In the genomic region with DNA sequence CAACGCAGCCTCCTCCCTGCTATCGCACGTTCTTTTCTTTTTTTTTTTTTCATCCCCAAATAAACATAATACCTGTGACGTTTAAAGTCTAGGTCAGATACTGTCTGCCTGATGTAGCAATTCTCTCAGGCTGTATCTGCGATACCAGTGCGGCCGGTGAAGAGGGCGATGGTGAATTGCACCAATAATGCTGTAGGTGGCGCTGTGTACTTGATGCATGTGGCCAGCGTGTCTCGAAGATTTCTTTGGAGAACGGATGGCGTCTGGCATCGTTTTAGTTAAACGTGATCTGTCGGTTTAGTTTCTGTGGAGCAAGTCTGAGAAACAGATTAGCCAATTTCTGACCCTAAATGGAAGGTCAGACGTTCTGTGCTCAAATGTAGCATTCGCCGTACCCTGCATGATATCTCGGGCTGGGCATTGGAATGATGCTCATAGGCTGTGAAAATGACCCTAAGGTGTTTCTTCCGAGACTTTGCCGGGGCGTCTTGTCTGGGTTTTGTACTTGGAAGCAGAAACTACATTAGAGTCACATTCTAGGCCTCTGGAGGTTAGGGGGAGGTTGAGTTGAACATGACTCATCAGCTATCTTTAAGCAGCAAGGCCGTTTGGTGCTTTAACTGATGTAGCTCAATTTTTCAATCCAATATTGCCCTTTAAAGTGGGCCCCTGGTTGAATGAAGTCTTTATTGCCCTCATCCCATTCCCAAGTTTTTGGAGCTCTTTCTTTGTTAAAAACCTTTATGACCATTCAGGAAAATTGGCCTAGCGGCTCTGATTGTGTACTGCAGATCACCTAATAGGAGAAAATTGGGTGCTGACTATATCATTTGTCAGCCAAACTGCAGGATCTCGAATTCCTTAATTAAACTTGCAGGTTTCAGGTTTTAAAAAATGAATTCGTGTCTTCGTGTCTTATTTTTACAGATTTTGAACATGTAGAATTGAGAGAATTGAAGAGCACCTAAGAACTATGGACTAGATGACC, we compare ENCODE assay signal across 8 cellular contexts.
DNase-seq lines count a peak whose midpoint lies in the region; ATAC-seq and TF ChIP-seq lines count a peak whose summit lies in the region.

No MANE protein-coding gene starts in this region.

- TF ChIP-seq POLR2A in esophagus squamous epithelium (IDR thresholded peaks at IDR 0.05), result no peak

- peak; percentile 95 for TF ChIP-seq CTCF in activated CD8-positive, alpha-beta T cell treated with anti-CD3 and anti-CD28 coated beads for 36 hours (IDR thresholded peaks at IDR 0.05)
- TF ChIP-seq CTCF in esophagus squamous epithelium (IDR thresholded peaks at IDR 0.05), result peak; percentile 39 to 79 (median 68)
- peak; percentile 81 for TF ChIP-seq CTCF in upper lobe of right lung (IDR thresholded peaks at IDR 0.05)

- H3K27me3 ChIP-seq in esophagus squamous epithelium (peaks cover 0 to 13% (median 0%) of the 10 kb centered on the region in 4 donors), upper lobe of right lung (peaks cover 11% of the 10 kb centered on the region)
- H3K27me3 ChIP-seq in naive thymus-derived CD4-positive, alpha-beta T cell (ENCODE audit: control insufficient read depth in 2 of 2, insufficient read depth in 2 of 2, low read length in 2 of 2), result peaks cover 0 to 5% of the 10 kb centered on the region in 2 donors

- H3K4me1 Mint-ChIP-seq in activated CD8-positive, alpha-beta T cell treated with anti-CD3 and anti-CD28 coated beads for 36 hours (ENCODE audit: low read depth), result peaks cover 5% of the 10 kb centered on the region
- H3K4me1 Mint-ChIP-seq in naive thymus-derived CD4-positive, alpha-beta T cell, result peaks cover 0 to 6% (median 5%) of the 10 kb centered on the region in 7 donors

- peaks cover 22% of the 10 kb centered on the region for H3K27me3 Mint-ChIP-seq in activated CD8-positive, alpha-beta T cell treated with anti-CD3 and anti-CD28 coated beads for 36 hours
- H3K27me3 Mint-ChIP-seq in naive thymus-derived CD4-positive, alpha-beta T cell, result peaks cover 18 to 37% (median 33%) of the 10 kb centered on the region in 5 donors

- H3K36me3 Mint-ChIP-seq in activated CD8-positive, alpha-beta T cell treated with anti-CD3 and anti-CD28 coated beads for 36 hours (ENCODE audit: low read depth), result no peaks in the 10 kb centered on the region
- H3K36me3 Mint-ChIP-seq in naive thymus-derived CD4-positive, alpha-beta T cell, result no peaks in the 10 kb centered on the region

- H3K4me3 Mint-ChIP-seq in activated CD8-positive, alpha-beta T cell treated with anti-CD3 and anti-CD28 coated beads for 36 hours, result no peak overlapping the region
- no peak overlapping the region for H3K4me3 Mint-ChIP-seq in naive thymus-derived CD4-positive, alpha-beta T cell

- POLR2A ChIA-PET in activated CD8-positive, alpha-beta T cell treated with anti-CD3 and anti-CD28 coated beads for 36 hours (lab: Charles Lee), result no interaction called here
- POLR2A ChIA-PET in naive thymus-derived CD4-positive, alpha-beta T cell (lab: Charles Lee), result no interaction called here

- H3K4me3 ChIP-seq in esophagus squamous epithelium (no peak overlapping the region), upper lobe of right lung (no peak overlapping the region)
- H3K4me3 ChIP-seq in naive thymus-derived CD4-positive, alpha-beta T cell (ENCODE audit: low read length), result no peak overlapping the region

- H3K9me3 ChIP-seq in esophagus squamous epithelium, result no peaks in the 10 kb centered on the region
- H3K9me3 ChIP-seq in naive thymus-derived CD4-positive, alpha-beta T cell (ENCODE audit: control insufficient read depth in 2 of 3, low read length in 3 of 3), result no peaks in the 10 kb centered on the region
- H3K9me3 ChIP-seq in upper lobe of right lung, result no peaks in the 10 kb centered on the region

- WGBS in esophagus squamous epithelium, 2 donors, result 35 to 37% methylated on average over 26 to 28 of the region's 28 CpGs

- intact Hi-C loops in activated CD8-positive, alpha-beta T cell treated with anti-CD3 and anti-CD28 coated beads for 36 hours (cut with micrococcal nuclease), result no loop called here
- intact Hi-C loops in esophagus squamous epithelium (cut with DNase I), result loop anchor here (10.0 kb wide), 1 partner anchor 80 kb away; no protein-coding TSS in a partner anchor
- intact Hi-C loops in naive thymus-derived CD4-positive, alpha-beta T cell (cut with micrococcal nuclease), result no loop called here
- intact Hi-C loops in upper lobe of right lung (cut with DNase I), result no loop called here

- DNase-seq in GDM1 (lab: John Stamatoyannopoulos, UW), result peak; percentile 32
- peak; percentile 40 for DNase-seq in NCI-H226
- peak; percentile 74 for DNase-seq in activated CD8-positive, alpha-beta T cell treated with anti-CD3 and anti-CD28 coated beads for 36 hours
- DNase-seq in esophagus squamous epithelium (lab: John Stamatoyannopoulos, UW), result no peak
- peak in 8 of 9 donors; percentile 10 to 40 (median 28) for DNase-seq in naive thymus-derived CD4-positive, alpha-beta T cell
- DNase-seq in upper lobe of right lung, result no peak

- ATAC-seq in HG02798 (IDR thresholded peaks at IDR 0.05; ENCODE audit: poor library complexity, unreplicated experiment) (peak; percentile 75), upper lobe of right lung (peak; percentile 90), HG03139 (IDR thresholded peaks at IDR 0.05; ENCODE audit: unreplicated experiment) (no peak)
- ATAC-seq in activated CD8-positive, alpha-beta T cell treated with anti-CD3 and anti-CD28 coated beads for 36 hours, result peak; percentile 70
- peak; percentile 60 for ATAC-seq in naive thymus-derived CD4-positive, alpha-beta T cell

- H3K27ac Mint-ChIP-seq in activated CD8-positive, alpha-beta T cell treated with anti-CD3 and anti-CD28 coated beads for 36 hours, result no peak overlapping the region
- no peak overlapping the region for H3K27ac Mint-ChIP-seq in naive thymus-derived CD4-positive, alpha-beta T cell

- H3K9me3 Mint-ChIP-seq in activated CD8-positive, alpha-beta T cell treated with anti-CD3 and anti-CD28 coated beads for 36 hours, result no peaks in the 10 kb centered on the region
- H3K9me3 Mint-ChIP-seq in naive thymus-derived CD4-positive, alpha-beta T cell, result no peaks in the 10 kb centered on the region

- no peak overlapping the region for H3K27ac ChIP-seq in esophagus squamous epithelium
- H3K27ac ChIP-seq in naive thymus-derived CD4-positive, alpha-beta T cell (ENCODE audit: low read depth, low read length), result no peak overlapping the region
- no peak overlapping the region for H3K27ac ChIP-seq in upper lobe of right lung

- no peaks in the 10 kb centered on the region for H3K36me3 ChIP-seq in esophagus squamous epithelium
- no peaks in the 10 kb centered on the region for H3K36me3 ChIP-seq in naive thymus-derived CD4-positive, alpha-beta T cell (ENCODE audit: control insufficient read depth in 2 of 3, insufficient read depth in 3 of 3, low read length in 3 of 3)
- no peaks in the 10 kb centered on the region for H3K36me3 ChIP-seq in upper lobe of right lung

- H3K4me1 ChIP-seq in esophagus squamous epithelium (no peaks in the 10 kb centered on the region), upper lobe of right lung (no peaks in the 10 kb centered on the region)
- no peaks in the 10 kb centered on the region for H3K4me1 ChIP-seq in naive thymus-derived CD4-positive, alpha-beta T cell (ENCODE audit: control insufficient read depth in 2 of 2, insufficient read depth in 2 of 2, low read length in 2 of 2)

- CTCF ChIA-PET in activated CD8-positive, alpha-beta T cell treated with anti-CD3 and anti-CD28 coated beads for 36 hours (lab: Charles Lee), result interaction anchor here (0.7 to 3.9 kb wide), 14 partner anchors 9 to 93 kb away, joined by 3 to 31 read pairs (median 4); no protein-coding TSS in a partner anchor
- CTCF ChIA-PET in naive thymus-derived CD4-positive, alpha-beta T cell (lab: Charles Lee), result interaction anchor here (1.0 kb wide), 1 partner anchor 10 kb away, joined by 4 read pairs; no protein-coding TSS in a partner anchor

Comparison
In these comparisons a context has a peak if more than half of its experiments do, and no peak if none do; other contexts are left out.
1. DNase-seq: peak in GDM1 (single experiment), NCI-H226 (single experiment), activated CD8-positive, alpha-beta T cell treated with anti-CD3 and anti-CD28 coated beads for 36 hours (single experiment) and naive thymus-derived CD4-positive, alpha-beta T cell (8 of 9); none in esophagus squamous epithelium (single experiment) and upper lobe of right lung (single experiment).
2. Peak in every context shown above with its lines, with median percentiles within 50 percentile points of each other: CTCF ChIP-seq.